9 cellular contexts compared by ENCODE assay signal in genomic region chr4:2871911-2872310, GRCh38. TPM values are rescaled to one million over a fixed set of nuclear protein-coding genes. Genes with fewer than 3 reads are reported as not detected.
DNase-seq lines count a peak whose midpoint lies in the region; TF ChIP-seq lines count a peak whose summit lies in the region.
"Had no signal": no experiment of that assay in that cellular context is flagged by ENCODE, and none has a peak within 500 bp of the region (broad histone marks: within the 10 kb centered on the region; RNA-seq: fewer than 3 reads in every experiment).

No MANE protein-coding gene starts in this region.

- DNase-seq in activated T-cell treated with anti-CD3 and anti-CD28 coated beads, Interleukin-2, amount 50 U/mL, for 24 hours, result no peak
- DNase-seq in activated T-cell treated with anti-CD3 and anti-CD28 coated beads, Interleukin-2, amount 50 U/mL, for 48 hours, result no peak
- DNase-seq in NOMO-1 treated with DMSO at 0.1 percent for 48 hours (lab: John Stamatoyannopoulos, UW; ENCODE audit: unreplicated experiment) (peak; percentile 44), chondrocyte (ENCODE audit: low spot score) (no peak), OCI-M2 (lab: John Stamatoyannopoulos, UW; ENCODE audit: unreplicated experiment) (no peak), MCF 10A (ENCODE audit: unreplicated experiment) (no peak), H4 (ENCODE audit: low spot score) (no peak)
- DNase-seq: stimulated activated naive B cell treated with anti-CD40 and anti-IgM and Interleukin-4, amounts not matched to agents 10 μg/mL and 1 μg/mL and 100 μg/mL, for 72 hours had no signal

- H3K4me2 ChIP-seq in skeletal muscle satellite cell (ENCODE audit: low read length), result peak overlapping the region; percentile 7

- no TSS peak for BruUV-seq in MCF 10A (replicated peaks; lab: Mats Ljungman, UMichigan)

- no peak overlapping the region for H3K4me3 ChIP-seq in skeletal muscle satellite cell (ENCODE audit: low read length)

- H3K36me3 Mint-ChIP-seq in activated T-cell treated with anti-CD3 and anti-CD28 coated beads, Interleukin-2, amount 50 U/mL, for 24 hours (ENCODE audit: low read depth), result peaks cover 26% of the 10 kb centered on the region
- H3K36me3 Mint-ChIP-seq in chondrocyte (ENCODE audit: low read depth), result peaks cover 5% of the 10 kb centered on the region
- H3K36me3 Mint-ChIP-seq in MCF 10A (ENCODE audit: insufficient read depth, unreplicated experiment), result peaks cover 23% of the 10 kb centered on the region

- no peak overlapping the region for H3K9ac ChIP-seq in skeletal muscle satellite cell (ENCODE audit: low read depth, low read length)

- H3K9me3 Mint-ChIP-seq in activated T-cell treated with anti-CD3 and anti-CD28 coated beads, Interleukin-2, amount 50 U/mL, for 24 hours, result no peaks in the 10 kb centered on the region
- H3K9me3 Mint-ChIP-seq in chondrocyte (ENCODE audit: low read depth), result no peaks in the 10 kb centered on the region
- H3K9me3 Mint-ChIP-seq in MCF 10A (ENCODE audit: unreplicated experiment), result no peaks in the 10 kb centered on the region
- H3K9me3 Mint-ChIP-seq: stimulated activated naive B cell treated with anti-CD40 and anti-IgM and Interleukin-4, amounts not matched to agents 10 μg/mL and 1 μg/mL and 100 μg/mL, for 72 hours had no signal

- POLR2A ChIA-PET in MCF 10A (lab: Yijun Ruan, JAX), result interaction anchor here (0.9 to 1.6 kb wide), 3 partner anchors 10 to 33 kb away, joined by 3 to 7 read pairs (median 3); no protein-coding TSS in a partner anchor

- intact Hi-C loops in MCF 10A (cut with micrococcal nuclease), result no loop called here

- H3K4me1 Mint-ChIP-seq in activated T-cell treated with anti-CD3 and anti-CD28 coated beads, Interleukin-2, amount 50 U/mL, for 24 hours (ENCODE audit: low read depth), result peaks cover 74% of the 10 kb centered on the region
- H3K4me1 Mint-ChIP-seq in chondrocyte (ENCODE audit: low read depth) (peaks cover 55% of the 10 kb centered on the region), MCF 10A (ENCODE audit: insufficient read depth, unreplicated experiment) (peaks cover 7% of the 10 kb centered on the region)

- peak overlapping the region; percentile 53 for H3K27ac Mint-ChIP-seq in activated T-cell treated with anti-CD3 and anti-CD28 coated beads, Interleukin-2, amount 50 U/mL, for 24 hours
- H3K27ac Mint-ChIP-seq in chondrocyte (ENCODE audit: unreplicated experiment) (peak overlapping the region; percentile 34), MCF 10A (ENCODE audit: low read depth, unreplicated experiment) (no peak overlapping the region)
- H3K27ac Mint-ChIP-seq: stimulated activated naive B cell treated with anti-CD40 and anti-IgM and Interleukin-4, amounts not matched to agents 10 μg/mL and 1 μg/mL and 100 μg/mL, for 72 hours had no signal

- no peaks in the 10 kb centered on the region for H3K27me3 Mint-ChIP-seq in activated T-cell treated with anti-CD3 and anti-CD28 coated beads, Interleukin-2, amount 50 U/mL, for 24 hours
- no peaks in the 10 kb centered on the region for H3K27me3 Mint-ChIP-seq in chondrocyte (ENCODE audit: low read depth)
- H3K27me3 Mint-ChIP-seq in MCF 10A (ENCODE audit: insufficient read depth, unreplicated experiment), result no peaks in the 10 kb centered on the region
- H3K27me3 Mint-ChIP-seq: stimulated activated naive B cell treated with anti-CD40 and anti-IgM and Interleukin-4, amounts not matched to agents 10 μg/mL and 1 μg/mL and 100 μg/mL, for 72 hours had no signal

- peaks cover 5% of the 10 kb centered on the region for H3K36me3 ChIP-seq in skeletal muscle satellite cell (ENCODE audit: insufficient read depth, low read length)

- no peaks in the 10 kb centered on the region for H3K27me3 ChIP-seq in skeletal muscle satellite cell (ENCODE audit: control insufficient read depth, insufficient read depth, low read length)

- TF ChIP-seq CTCF in chondrocyte (IDR thresholded peaks at IDR 0.05) (no peak), MCF 10A (IDR thresholded peaks at IDR 0.05; ENCODE audit: unreplicated experiment) (no peak)

- no peak overlapping the region for H3K4me3 Mint-ChIP-seq in activated T-cell treated with anti-CD3 and anti-CD28 coated beads, Interleukin-2, amount 50 U/mL, for 24 hours
- H3K4me3 Mint-ChIP-seq in chondrocyte (ENCODE audit: unreplicated experiment), result no peak overlapping the region
- no peak overlapping the region for H3K4me3 Mint-ChIP-seq in MCF 10A (ENCODE audit: unreplicated experiment)
- H3K4me3 Mint-ChIP-seq: stimulated activated naive B cell treated with anti-CD40 and anti-IgM and Interleukin-4, amounts not matched to agents 10 μg/mL and 1 μg/mL and 100 μg/mL, for 72 hours had no signal

- no peaks in the 10 kb centered on the region for H3K9me3 ChIP-seq in skeletal muscle satellite cell (replicated peaks; ENCODE audit: low read length)

- CTCF ChIA-PET in MCF 10A (lab: Yijun Ruan, JAX), result no interaction called here

- peaks cover 42% of the 10 kb centered on the region for H3K4me1 ChIP-seq in skeletal muscle satellite cell (ENCODE audit: control insufficient read depth, insufficient read depth, low read length)

RNA-seq across cellular contexts. Expression of gene ADD1, which starts 28.3 kb away (rescaled TPM):
- 240 to 269 TPM (median 256 TPM) in 3 replicates for total RNA-seq in chondrocyte
- 109 and 111 TPM in 2 replicates for total RNA-seq in skeletal muscle satellite cell (2012; rRNA removed)
- total RNA-seq in MCF 10A (2022), result 131 and 161 TPM in 2 replicates
- 117 and 125 TPM in 2 replicates for total RNA-seq in H4 (2014; rRNA removed; shearing (Covaris generic))
